Comparison of ENCODE assay signal across 8 cellular contexts in the genomic region with DNA sequence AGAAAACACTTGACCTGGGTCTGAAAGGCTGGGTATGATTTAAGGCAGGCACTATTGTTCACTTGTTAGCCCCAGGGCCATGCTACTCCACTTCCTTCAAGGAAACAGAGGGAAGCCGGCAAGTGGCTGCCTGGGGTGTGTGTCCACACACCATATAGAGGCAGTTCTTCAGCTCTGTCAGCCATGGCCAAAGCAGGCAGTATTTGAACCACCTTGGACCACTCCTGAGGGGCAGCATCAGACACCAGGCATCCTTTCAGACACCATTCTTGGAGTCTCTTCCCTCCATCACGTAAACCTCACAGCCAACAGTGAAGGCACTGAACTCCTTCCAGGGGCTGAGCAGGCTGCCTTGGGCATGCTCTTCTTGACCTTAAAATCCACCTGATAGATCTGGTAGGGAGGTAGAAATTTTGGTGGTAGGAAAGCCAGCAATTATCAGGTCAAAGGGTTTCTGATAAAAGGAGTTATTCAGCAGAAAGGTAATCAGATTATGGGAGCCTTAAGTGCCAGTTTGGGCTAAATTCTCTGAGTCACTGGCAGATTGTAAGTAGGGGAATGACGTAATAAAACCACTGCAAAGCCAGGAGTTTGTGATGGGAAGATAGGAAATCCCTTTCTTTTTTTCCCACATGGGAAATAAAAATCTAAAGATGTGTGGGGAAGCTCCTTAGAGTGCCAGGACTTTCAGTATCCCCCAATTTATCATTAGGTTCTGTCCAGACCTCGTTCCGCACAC. TPM values are rescaled to one million over a fixed set of nuclear protein-coding genes. Genes with fewer than 3 reads are reported as not detected.
A peak's percentile ranks its signal among the peaks of the same experiment; 100 is the strongest.
DNase-seq lines count a peak whose midpoint lies in the region; ATAC-seq and TF ChIP-seq lines count a peak whose summit lies in the region.

No MANE protein-coding gene starts in this region.

- H3K9me3 ChIP-seq in DND-41 (ENCODE audit: insufficient read depth, low read length, severe bottlenecking): no peaks in the 10 kb centered on the region
- no peaks in the 10 kb centered on the region for H3K9me3 ChIP-seq in SJCRH30 (replicated peaks)
- H3K9me3 ChIP-seq in esophagus (ENCODE audit: control insufficient read depth in 2 of 2, insufficient read depth in 1 of 2, low read depth in 1 of 2, low read length in 1 of 2): no peaks in the 10 kb centered on the region

- peaks cover 88% of the 10 kb centered on the region for H3K79me2 ChIP-seq in DND-41 (ENCODE audit: insufficient read depth, low read length)

- ATAC-seq in DND-41 (ENCODE audit: insufficient read depth, low read depth) (no peak), GM18520 (IDR thresholded peaks at IDR 0.05; ENCODE audit: unreplicated experiment) (no peak), HG02981 (IDR thresholded peaks at IDR 0.05; ENCODE audit: unreplicated experiment) (no peak)

- H3K4me3 ChIP-seq in DND-41 (ENCODE audit: low read depth in 1 of 2, low read length in 2 of 2) (no peak overlapping the region), SJCRH30 (no peak overlapping the region), esophagus (ENCODE audit: low read depth in 1 of 2, low read length in 2 of 2) (no peak overlapping the region)

- H3K9ac ChIP-seq in DND-41 (ENCODE audit: low read depth, low read length): no peak overlapping the region

- H3K4me1 ChIP-seq in DND-41 (ENCODE audit: insufficient read depth, low read length): peaks cover 37% of the 10 kb centered on the region
- peaks cover 52% of the 10 kb centered on the region for H3K4me1 ChIP-seq in SJCRH30
- peaks cover 0 to 8% of the 10 kb centered on the region in 2 donors for H3K4me1 ChIP-seq in esophagus (ENCODE audit: control insufficient read depth in 2 of 2, insufficient read depth in 2 of 2, low read length in 1 of 2)

- WGBS in esophagus, 2 donors: 70 to 74% methylated on average over 5 of the region's 5 CpGs

- H2AFZ ChIP-seq in DND-41 (ENCODE audit: low read depth, low read length): no peak overlapping the region

- DNase-seq in DND-41 (no peak), SJCRH30 (peak in 1 of 2 experiments; percentile 35), renal cortical epithelial cell (ENCODE audit: low read depth) (peak; percentile 72), NCI-H1694 treated with DMSO at 0.1 percent for 48 hours (lab: John Stamatoyannopoulos, UW) (no peak), putamen (ENCODE audit: low spot score) (no peak)

- H3K27me3 ChIP-seq in DND-41 (ENCODE audit: insufficient read depth, low read length, poor library complexity) (no peaks in the 10 kb centered on the region), SJCRH30 (no peaks in the 10 kb centered on the region), esophagus (ENCODE audit: control insufficient read depth in 1 of 2, insufficient read depth in 2 of 2, low read length in 2 of 2) (no peaks in the 10 kb centered on the region)

- H4K20me1 ChIP-seq in DND-41 (ENCODE audit: insufficient read depth, low read length): peaks cover 4% of the 10 kb centered on the region; the same call in 1 of the 2 replicates

- TF ChIP-seq CTCF in DND-41 (IDR thresholded peaks at IDR 0.05; ENCODE audit: borderline replicate concordance, extremely low read depth, low read length, poor library complexity, severe bottlenecking): no peak

- peaks cover 29% of the 10 kb centered on the region for H3K36me3 ChIP-seq in DND-41 (ENCODE audit: insufficient read depth, low read length)
- 0 out of 2 replicates have a peak, but pooled peaks cover 3% of the 10 kb centered on the region for H3K36me3 ChIP-seq in SJCRH30
- no peaks in the 10 kb centered on the region for H3K36me3 ChIP-seq in esophagus (ENCODE audit: control insufficient read depth in 2 of 2, insufficient read depth in 2 of 2, low read length in 1 of 2)

- H3K4me2 ChIP-seq in DND-41 (ENCODE audit: insufficient read depth, low read length): no peak overlapping the region

- H3K27ac ChIP-seq in DND-41 (ENCODE audit: low read length) (0 out of 2 replicates have a peak overlapping the region, but pooled peaks have one; percentile 17), SJCRH30 (peak overlapping the region; percentile 23; the same call in 1 of the 2 replicates), esophagus (ENCODE audit: low read depth in 2 of 2, low read length in 1 of 2) (peak overlapping the region; percentile 57 to 61)

RNA-seq across cellular contexts. Expression of gene TGFBR2, which starts 20.2 kb away (rescaled TPM):
- total RNA-seq in SJCRH30 (2014; rRNA removed; shearing (Covaris generic)): 16.9 and 17.8 TPM in 2 replicates
- polyA plus RNA-seq in esophagus: 10 to 100 TPM in 1 of 2 donors, 1 to 10 TPM in 1; 3.0 to 13.7 TPM
- total RNA-seq in renal cortical epithelial cell: 63.4 and 258 TPM in 2 replicates
